16 cellular contexts compared by ENCODE assay signal in the genomic region with DNA sequence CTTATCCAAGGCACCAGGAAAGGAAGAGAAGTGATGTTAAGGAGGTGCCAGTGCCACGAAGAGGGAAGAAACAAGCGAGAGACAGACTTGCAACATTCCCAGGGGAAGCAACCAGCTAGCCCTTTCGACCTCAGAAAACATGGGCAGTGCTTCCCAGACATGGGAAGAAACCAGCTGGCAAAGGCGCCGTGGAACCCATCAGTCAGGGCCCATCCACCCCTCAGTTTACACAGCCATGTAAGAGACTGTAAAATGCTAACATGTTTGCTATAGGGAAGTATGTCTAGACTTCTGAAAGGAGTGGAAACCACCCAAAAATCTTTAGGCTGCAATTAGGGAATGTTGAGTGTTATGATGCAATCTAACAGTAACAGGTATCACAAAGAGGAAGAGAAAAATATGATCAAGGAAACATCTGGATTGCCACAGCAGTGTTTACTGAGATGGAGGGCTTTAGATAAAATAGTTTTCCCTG. TPM values are rescaled to one million over a fixed set of nuclear protein-coding genes. Genes with fewer than 3 reads are reported as not detected.
DNase-seq lines count a peak whose midpoint lies in the region; ATAC-seq and TF ChIP-seq lines count a peak whose summit lies in the region.
"Had no signal": no experiment of that assay in that cellular context is flagged by ENCODE, and none has a peak within 500 bp of the region (broad histone marks: within the 10 kb centered on the region; RNA-seq: fewer than 3 reads in every experiment).

No MANE protein-coding gene starts in this region.

- intact Hi-C loops in tibial artery (cut with DNase I; ENCODE audit: low total_unique reads): no loop called here

- 93 to 96% methylated on average over 3 to 5 of the region's 5 CpGs for WGBS in endodermal cell (ENCODE audit: insufficient coverage in 1 of 2, insufficient read length in 1 of 2), 2 experiments

- H3K27ac Mint-ChIP-seq in activated naive CD8-positive, alpha-beta T cell treated with anti-CD3 and anti-CD28 coated beads, Interleukin-2, amount 50 U/mL, for 24 hours: peak overlapping the region; percentile 52
- H3K27ac Mint-ChIP-seq in activated naive CD8-positive, alpha-beta T cell treated with anti-CD3 and anti-CD28 coated beads for 36 hours: no peak overlapping the region
- no peak overlapping the region for H3K27ac Mint-ChIP-seq in endodermal cell
- H3K27ac Mint-ChIP-seq: activated CD4-positive, alpha-beta T cell treated with anti-CD3 and anti-CD28 coated beads, Interleukin-2, amount 10 ng/mL, durations not matched to agents 7 days and 5 days; activated naive CD4-positive, alpha-beta T cell treated with anti-CD3 and anti-CD28 coated beads, Interleukin-2, amount 50 U/mL, for 24 hours; stimulated activated naive CD8-positive, alpha-beta T cell treated with anti-CD3 and anti-CD28 coated beads, Interleukin-15, Interleukin-2, amounts not matched to agents 100 ng/mL and 50 ng/mL, for 24 hours had no signal

- no peak overlapping the region for H3K9ac ChIP-seq in endodermal cell (ENCODE audit: extremely low read depth, low read length, poor library complexity, severe bottlenecking)

- no peak for ATAC-seq in activated naive CD8-positive, alpha-beta T cell treated with anti-CD3 and anti-CD28 coated beads, Interleukin-2, amount 50 U/mL, for 24 hours
- ATAC-seq in GM19328 (IDR thresholded peaks at IDR 0.05; ENCODE audit: unreplicated experiment): no peak
- ATAC-seq: heart left ventricle had no signal

- H3K4me1 ChIP-seq in endodermal cell (ENCODE audit: control insufficient read depth, insufficient read depth, low read length): no peaks in the 10 kb centered on the region
- H3K4me1 ChIP-seq in tibial artery: no peaks in the 10 kb centered on the region
- H3K4me1 ChIP-seq: sigmoid colon had no signal

- no peak overlapping the region for H3K4me3 Mint-ChIP-seq in activated naive CD8-positive, alpha-beta T cell treated with anti-CD3 and anti-CD28 coated beads, Interleukin-2, amount 50 U/mL, for 24 hours
- no peak overlapping the region for H3K4me3 Mint-ChIP-seq in activated naive CD8-positive, alpha-beta T cell treated with anti-CD3 and anti-CD28 coated beads for 36 hours
- H3K4me3 Mint-ChIP-seq in endodermal cell: no peak overlapping the region
- H3K4me3 Mint-ChIP-seq: activated CD4-positive, alpha-beta T cell treated with anti-CD3 and anti-CD28 coated beads, Interleukin-2, amount 10 ng/mL, durations not matched to agents 7 days and 5 days; activated naive CD4-positive, alpha-beta T cell treated with anti-CD3 and anti-CD28 coated beads, Interleukin-2, amount 50 U/mL, for 24 hours; stimulated activated naive CD8-positive, alpha-beta T cell treated with anti-CD3 and anti-CD28 coated beads, Interleukin-15, Interleukin-2, amounts not matched to agents 100 ng/mL and 50 ng/mL, for 24 hours had no signal

- H3K4me1 Mint-ChIP-seq in activated naive CD8-positive, alpha-beta T cell treated with anti-CD3 and anti-CD28 coated beads, Interleukin-2, amount 50 U/mL, for 24 hours: no peaks in the 10 kb centered on the region
- no peaks in the 10 kb centered on the region for H3K4me1 Mint-ChIP-seq in activated naive CD8-positive, alpha-beta T cell treated with anti-CD3 and anti-CD28 coated beads for 36 hours
- no peaks in the 10 kb centered on the region for H3K4me1 Mint-ChIP-seq in endodermal cell
- H3K4me1 Mint-ChIP-seq: activated CD4-positive, alpha-beta T cell treated with anti-CD3 and anti-CD28 coated beads, Interleukin-2, amount 10 ng/mL, durations not matched to agents 7 days and 5 days; activated naive CD4-positive, alpha-beta T cell treated with anti-CD3 and anti-CD28 coated beads, Interleukin-2, amount 50 U/mL, for 24 hours had no signal

- peaks cover 87% of the 10 kb centered on the region for H3K36me3 ChIP-seq in endodermal cell (ENCODE audit: control insufficient read depth, insufficient read depth, low read length)
- H3K36me3 ChIP-seq in tibial artery: peaks cover 51 to 95% (median 90%) of the 10 kb centered on the region in 3 donors

- H3K27me3 ChIP-seq in endodermal cell (ENCODE audit: control insufficient read depth, insufficient read depth, low read length, poor library complexity, severe bottlenecking) (no peaks in the 10 kb centered on the region), tibial artery (no peaks in the 10 kb centered on the region)
- H3K27me3 ChIP-seq: esophagus squamous epithelium, heart left ventricle, sigmoid colon had no signal

- no peaks in the 10 kb centered on the region for H3K9me3 Mint-ChIP-seq in activated naive CD8-positive, alpha-beta T cell treated with anti-CD3 and anti-CD28 coated beads, Interleukin-2, amount 50 U/mL, for 24 hours
- no peaks in the 10 kb centered on the region for H3K9me3 Mint-ChIP-seq in activated naive CD8-positive, alpha-beta T cell treated with anti-CD3 and anti-CD28 coated beads for 36 hours
- no peaks in the 10 kb centered on the region for H3K9me3 Mint-ChIP-seq in endodermal cell
- H3K9me3 Mint-ChIP-seq: activated CD4-positive, alpha-beta T cell treated with anti-CD3 and anti-CD28 coated beads, Interleukin-2, amount 10 ng/mL, durations not matched to agents 7 days and 5 days; activated naive CD4-positive, alpha-beta T cell treated with anti-CD3 and anti-CD28 coated beads, Interleukin-2, amount 50 U/mL, for 24 hours; stimulated activated naive CD8-positive, alpha-beta T cell treated with anti-CD3 and anti-CD28 coated beads, Interleukin-15, Interleukin-2, amounts not matched to agents 100 ng/mL and 50 ng/mL, for 24 hours had no signal

- TF ChIP-seq CTCF in endodermal cell (conservative IDR thresholded peaks at IDR 0.05) (no peak), tibial artery (IDR thresholded peaks at IDR 0.05) (no peak)

- peaks cover 47% of the 10 kb centered on the region for H3K36me3 Mint-ChIP-seq in activated naive CD8-positive, alpha-beta T cell treated with anti-CD3 and anti-CD28 coated beads, Interleukin-2, amount 50 U/mL, for 24 hours (ENCODE audit: low read depth)
- peaks cover 20% of the 10 kb centered on the region for H3K36me3 Mint-ChIP-seq in activated naive CD8-positive, alpha-beta T cell treated with anti-CD3 and anti-CD28 coated beads for 36 hours
- peaks cover 75% of the 10 kb centered on the region for H3K36me3 Mint-ChIP-seq in endodermal cell (ENCODE audit: low read depth)

- H3K27me3 Mint-ChIP-seq in activated naive CD8-positive, alpha-beta T cell treated with anti-CD3 and anti-CD28 coated beads, Interleukin-2, amount 50 U/mL, for 24 hours: no peaks in the 10 kb centered on the region
- no peaks in the 10 kb centered on the region for H3K27me3 Mint-ChIP-seq in activated naive CD8-positive, alpha-beta T cell treated with anti-CD3 and anti-CD28 coated beads for 36 hours
- no peaks in the 10 kb centered on the region for H3K27me3 Mint-ChIP-seq in endodermal cell (ENCODE audit: insufficient read depth)
- H3K27me3 Mint-ChIP-seq: activated CD4-positive, alpha-beta T cell treated with anti-CD3 and anti-CD28 coated beads, Interleukin-2, amount 10 ng/mL, durations not matched to agents 7 days and 5 days; activated naive CD4-positive, alpha-beta T cell treated with anti-CD3 and anti-CD28 coated beads, Interleukin-2, amount 50 U/mL, for 24 hours; stimulated activated naive CD8-positive, alpha-beta T cell treated with anti-CD3 and anti-CD28 coated beads, Interleukin-15, Interleukin-2, amounts not matched to agents 100 ng/mL and 50 ng/mL, for 24 hours had no signal

- H3K4me3 ChIP-seq in endodermal cell (ENCODE audit: low read length) (no peak overlapping the region), tibial artery (no peak overlapping the region)
- H3K4me3 ChIP-seq: esophagus squamous epithelium, heart left ventricle, sigmoid colon had no signal

- H3K27ac ChIP-seq in endodermal cell (ENCODE audit: low read depth, low read length): no peak overlapping the region
- H3K27ac ChIP-seq in substantia nigra (ENCODE audit: low read depth, low read length, poor library complexity, severe bottlenecking): peak overlapping the region; percentile 7
- no peak overlapping the region for H3K27ac ChIP-seq in tibial artery
- H3K27ac ChIP-seq: esophagus squamous epithelium, heart left ventricle, sigmoid colon had no signal

- DNase-seq in activated naive CD8-positive, alpha-beta T cell treated with anti-CD3 and anti-CD28 coated beads, Interleukin-2, amount 50 U/mL, for 24 hours: no peak
- no peak for DNase-seq in activated naive CD8-positive, alpha-beta T cell treated with anti-CD3 and anti-CD28 coated beads for 36 hours
- DNase-seq in NCI-H69 (lab: John Stamatoyannopoulos, UW) (peak; percentile 45), endodermal cell (peak; percentile 38), substantia nigra (lab: John Stamatoyannopoulos, UW) (peak in 1 of 49 donors; percentile 0), tibial artery (no peak), NCI-H1105 treated with DMSO at 0.1 percent for 48 hours (lab: John Stamatoyannopoulos, UW) (no peak)
- DNase-seq: activated CD4-positive, alpha-beta T cell treated with anti-CD3 and anti-CD28 coated beads, Interleukin-2, amount 10 ng/mL, durations not matched to agents 7 days and 5 days; COR-L47; esophagus squamous epithelium; heart left ventricle; NCI-H1417 treated with DMSO at 0.1 percent for 48 hours; sigmoid colon had no signal

- H3K9me3 ChIP-seq in endodermal cell (ENCODE audit: control insufficient read depth, low read length) (no peaks in the 10 kb centered on the region), tibial artery (no peaks in the 10 kb centered on the region)
- H3K9me3 ChIP-seq: esophagus squamous epithelium, heart left ventricle, sigmoid colon had no signal

RNA-seq across cellular contexts. Expression of a gene that starts 26.3 kb away (rescaled TPM):
- 100 to 1,000 TPM; 130 to 138 TPM for total RNA-seq in activated naive CD8-positive, alpha-beta T cell treated with anti-CD3 and anti-CD28 coated beads for 36 hours
- 100 to 1,000 TPM in 1 of 2 donors, 10 to 100 TPM in 1; 87.7 to 111 TPM for total RNA-seq in endodermal cell
- 91.4 TPM for polyA plus RNA-seq in endodermal cell (2013, experiment 1 of 2)
- 90.2 TPM for polyA plus RNA-seq in endodermal cell (2013, experiment 2 of 2)

RNA-seq across cellular contexts. Expression of a gene that starts 29.4 kb away (rescaled TPM):
- 10 to 100 TPM; 37.6 to 38.6 TPM for total RNA-seq in activated naive CD8-positive, alpha-beta T cell treated with anti-CD3 and anti-CD28 coated beads for 36 hours
- total RNA-seq in endodermal cell: 100 to 1,000 TPM in 1 of 2 donors, 10 to 100 TPM in 1; 95.8 to 113 TPM
- 30.7 TPM for polyA plus RNA-seq in endodermal cell (2013, experiment 1 of 2)
- 29.4 TPM for polyA plus RNA-seq in endodermal cell (2013, experiment 2 of 2)

Comparison
In these comparisons a context has a peak if more than half of its experiments do, and no peak if none do; other contexts are left out.
1. DNase-seq: peak in NCI-H69 (single experiment) and endodermal cell (single experiment); none in activated naive CD8-positive, alpha-beta T cell treated with anti-CD3 and anti-CD28 coated beads, Interleukin-2, amount 50 U/mL, for 24 hours (single experiment), activated naive CD8-positive, alpha-beta T cell treated with anti-CD3 and anti-CD28 coated beads for 36 hours (single experiment), tibial artery (0 of 2) and NCI-H1105 treated with DMSO at 0.1 percent for 48 hours (single experiment).